ENCODE assay signal across 8 cellular contexts in the genomic region with DNA sequence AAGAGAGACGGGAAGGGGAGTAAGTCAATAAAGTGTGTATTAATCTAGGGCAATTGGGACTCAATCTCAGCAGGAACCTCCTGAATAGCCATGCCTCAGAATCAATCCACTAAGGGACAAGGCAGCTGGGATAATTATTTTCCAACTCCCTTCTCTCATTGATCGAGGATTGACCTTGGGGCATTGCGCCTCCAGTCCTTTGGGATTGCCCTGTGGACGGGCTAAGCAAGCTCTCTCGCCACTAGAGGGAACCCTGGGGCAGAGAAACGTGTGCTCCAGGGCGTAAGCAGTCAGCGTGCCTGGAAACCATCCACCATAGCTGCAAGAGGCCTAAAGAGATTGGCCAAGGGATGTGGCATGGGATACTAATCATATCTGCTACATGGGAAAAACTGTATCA. TPM values are rescaled to one million over a fixed set of nuclear protein-coding genes. Genes with fewer than 3 reads are reported as not detected.
DNase-seq lines count a peak whose midpoint lies in the region; ATAC-seq and TF ChIP-seq lines count a peak whose summit lies in the region.

No MANE protein-coding gene starts in this region.

- no peak overlapping the region for H3K4me3 Mint-ChIP-seq in T-helper 2 cell treated with Interferon-gamma antibody and Interleukin-4, amounts not matched to agents 5 μg/mL and 100 μg/mL, for 36 hours

- H3K4me1 Mint-ChIP-seq in T-helper 2 cell treated with Interferon-gamma antibody and Interleukin-4, amounts not matched to agents 5 μg/mL and 100 μg/mL, for 36 hours (ENCODE audit: low read depth) = no peaks in the 10 kb centered on the region

- H3K9me3 Mint-ChIP-seq in T-helper 2 cell treated with Interferon-gamma antibody and Interleukin-4, amounts not matched to agents 5 μg/mL and 100 μg/mL, for 36 hours = peaks cover 4% of the 10 kb centered on the region

- no peak overlapping the region for H3K27ac Mint-ChIP-seq in T-helper 2 cell treated with Interferon-gamma antibody and Interleukin-4, amounts not matched to agents 5 μg/mL and 100 μg/mL, for 36 hours

- TF ChIP-seq CTCF in 22Rv1 (IDR thresholded peaks at IDR 0.05) (peak; percentile 86), GM10266 (IDR thresholded peaks at IDR 0.05; ENCODE audit: control insufficient read depth, insufficient read depth, low read depth, missing control alignments) (peak; percentile 76), coronary artery (IDR thresholded peaks at IDR 0.05) (peak; percentile 42), left lung (IDR thresholded peaks at IDR 0.05) (peak; percentile 59 to 68)

- DNase-seq in GM10266 (ENCODE audit: extremely low spot score) (peak; percentile 69), LoVo (ENCODE audit: low spot score) (peak; percentile 59), coronary artery (ENCODE audit: low spot score) (no peak), left lung (peak in 1 of 2 donors; percentile 63), cerebellar nuclear complex (lab: John Stamatoyannopoulos, UW) (no peak)
- peak; percentile 12 for DNase-seq in T-helper 2 cell treated with Interferon-gamma antibody and Interleukin-4, amounts not matched to agents 5 μg/mL and 100 μg/mL, for 36 hours (ENCODE audit: low spot score)
- DNase-seq in stimulated activated CD8-positive, alpha-beta memory T cell treated with anti-CD3 and anti-CD28 coated beads, Interleukin-4, amount 100 ng/mL, for 48 hours = peak; percentile 67

- H3K27me3 ChIP-seq in left lung = no peaks in the 10 kb centered on the region

- no peak overlapping the region for H3K4me3 ChIP-seq in coronary artery
- no peak overlapping the region for H3K4me3 ChIP-seq in left lung

- peaks cover 0 to 4% of the 10 kb centered on the region in 2 donors for H3K9me3 ChIP-seq in left lung

- intact Hi-C loops in left lung (cut with DNase I) = no loop called here

- peak; percentile 99 for ATAC-seq in left lung

- H3K4me1 ChIP-seq in left lung = no peaks in the 10 kb centered on the region

- no peaks in the 10 kb centered on the region for H3K36me3 Mint-ChIP-seq in T-helper 2 cell treated with Interferon-gamma antibody and Interleukin-4, amounts not matched to agents 5 μg/mL and 100 μg/mL, for 36 hours (ENCODE audit: low read depth)

- no peaks in the 10 kb centered on the region for H3K36me3 ChIP-seq in left lung

- H3K27ac ChIP-seq in 22Rv1 = no peak overlapping the region
- H3K27ac ChIP-seq in coronary artery = no peak overlapping the region
- H3K27ac ChIP-seq in left lung = no peak overlapping the region

- H3K27me3 Mint-ChIP-seq in T-helper 2 cell treated with Interferon-gamma antibody and Interleukin-4, amounts not matched to agents 5 μg/mL and 100 μg/mL, for 36 hours (ENCODE audit: low read depth) = no peaks in the 10 kb centered on the region

RNA-seq across cellular contexts. Expression of a gene that starts 53.9 kb away (rescaled TPM):
- 10 to 100 TPM; 10.7 to 11.8 TPM for total RNA-seq in left lung

Comparison
In these comparisons a context has a peak if more than half of its experiments do, and no peak if none do; other contexts are left out.
1. DNase-seq: peak in GM10266 (single experiment), LoVo (single experiment), T-helper 2 cell treated with Interferon-gamma antibody and Interleukin-4, amounts not matched to agents 5 μg/mL and 100 μg/mL, for 36 hours (single experiment) and stimulated activated CD8-positive, alpha-beta memory T cell treated with anti-CD3 and anti-CD28 coated beads, Interleukin-4, amount 100 ng/mL, for 48 hours (single experiment); none in coronary artery (single experiment) and cerebellar nuclear complex (0 of 2).
2. Peak in every context shown above with its lines, with median percentiles within 50 percentile points of each other: CTCF ChIP-seq.